25 cellular contexts compared by ENCODE assay signal in the genomic region with DNA sequence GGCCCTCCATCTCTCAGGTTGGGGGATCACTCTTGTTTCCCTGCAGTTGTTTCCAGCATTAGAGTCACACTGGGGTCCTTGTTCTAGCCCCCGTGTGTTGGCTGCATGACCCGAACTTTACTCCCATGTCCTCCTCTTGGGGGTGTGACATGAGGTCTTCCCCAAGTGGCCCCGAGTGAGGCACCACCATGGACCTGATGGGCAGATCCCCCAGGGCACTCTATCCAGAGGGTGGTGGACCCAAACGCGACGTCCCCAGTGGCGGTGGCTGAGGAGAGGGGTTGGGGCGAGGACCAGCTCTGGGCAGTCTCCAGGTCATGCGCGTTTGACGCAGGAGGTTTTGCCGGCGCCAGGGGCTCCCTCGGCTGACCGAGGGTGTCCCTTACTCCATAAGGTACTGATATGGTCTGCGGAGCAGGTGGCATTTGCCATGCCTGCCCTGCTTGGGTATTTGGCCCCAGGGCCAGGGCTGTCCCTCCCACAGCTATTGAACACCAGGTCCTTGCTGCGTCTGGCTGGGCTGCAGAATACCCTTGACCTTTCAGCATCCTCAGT.
"Had no signal": no experiment of that assay in that cellular context is flagged by ENCODE, and none has a peak within 500 bp of the region (broad histone marks: within the 10 kb centered on the region; RNA-seq: fewer than 3 reads in every experiment).

No MANE protein-coding gene starts in this region.

- ATAC-seq: activated CD4-positive, alpha-beta T cell treated with anti-CD3 and anti-CD28 coated beads for 36 hours; gastroesophageal sphincter; right cardiac atrium had no signal

- H3K9me3 Mint-ChIP-seq: activated B cell treated with CpG ODN at 0.5 μM for 24 hours; activated T-cell treated with anti-CD3 and anti-CD28 coated beads, Interleukin-2, amount 50 U/mL, for 24 hours; activated T-helper 2 cell treated with anti-CD3 and anti-CD28 coated beads, Interferon-gamma antibody, Interleukin-2, Interleukin-4, amounts not matched to agents 10 μg/mL and 5 μg/mL and 100 μg/mL, durations not matched to agents 14 hours and 24 hours and 36 hours; endodermal cell had no signal

- H3K27me3 Mint-ChIP-seq: activated B cell treated with CpG ODN at 0.5 μM for 24 hours; activated CD4-positive, alpha-beta T cell treated with anti-CD3 and anti-CD28 coated beads for 36 hours; activated naive CD8-positive, alpha-beta T cell treated with anti-CD3 and anti-CD28 coated beads, Interleukin-2, amount 10 ng/mL, durations not matched to agents 7 days and 5 days; activated T-cell treated with anti-CD3 and anti-CD28 coated beads, Interleukin-2, amount 50 U/mL, for 24 hours had no signal

- FAIRE-seq: bronchial epithelial cell had no signal

- H3K36me3 ChIP-seq: gastroesophageal sphincter, prostate gland, thoracic aorta, upper lobe of left lung had no signal

- H3K9me3 ChIP-seq: prostate gland, thoracic aorta, upper lobe of left lung had no signal

- H3K4me3 Mint-ChIP-seq: activated B cell treated with CpG ODN at 0.5 μM for 24 hours; activated CD4-positive, alpha-beta T cell treated with anti-CD3 and anti-CD28 coated beads for 36 hours; activated naive CD4-positive, alpha-beta T cell treated with anti-CD3 and anti-CD28 coated beads for 36 hours; activated naive CD8-positive, alpha-beta T cell treated with anti-CD3 and anti-CD28 coated beads, Interleukin-2, amount 10 ng/mL, durations not matched to agents 7 days and 5 days; activated T-cell treated with anti-CD3 and anti-CD28 coated beads, Interleukin-2, amount 50 U/mL, for 24 hours; endodermal cell; T-helper 1 cell treated with Interleukin-12 subunit alpha and Interleukin-12 subunit beta and Interleukin-4 antibody, amounts not matched to agents 30 μg/mL and 1 μg/mL, for 36 hours had no signal

- H3K27ac Mint-ChIP-seq: activated CD4-positive, alpha-beta T cell treated with anti-CD3 and anti-CD28 coated beads for 36 hours; activated naive CD4-positive, alpha-beta T cell treated with anti-CD3 and anti-CD28 coated beads for 36 hours; activated naive CD8-positive, alpha-beta T cell treated with anti-CD3 and anti-CD28 coated beads, Interleukin-2, amount 10 ng/mL, durations not matched to agents 7 days and 5 days; activated T-cell treated with anti-CD3 and anti-CD28 coated beads, Interleukin-2, amount 50 U/mL, for 24 hours; activated T-helper 2 cell treated with anti-CD3 and anti-CD28 coated beads, Interferon-gamma antibody, Interleukin-2, Interleukin-4, amounts not matched to agents 10 μg/mL and 5 μg/mL and 100 μg/mL, durations not matched to agents 14 hours and 24 hours and 36 hours; endodermal cell; T-helper 1 cell treated with Interleukin-12 subunit alpha and Interleukin-12 subunit beta and Interleukin-4 antibody, amounts not matched to agents 30 μg/mL and 1 μg/mL, for 36 hours had no signal

- H3K27ac ChIP-seq: epithelial cell of prostate, gastroesophageal sphincter, prostate gland, thoracic aorta, upper lobe of left lung had no signal

- H3K4me1 Mint-ChIP-seq: activated CD4-positive, alpha-beta T cell treated with anti-CD3 and anti-CD28 coated beads for 36 hours; activated naive CD8-positive, alpha-beta T cell treated with anti-CD3 and anti-CD28 coated beads, Interleukin-2, amount 10 ng/mL, durations not matched to agents 7 days and 5 days had no signal

- H3K4me3 ChIP-seq: gastroesophageal sphincter, prostate gland, smooth muscle cell, thoracic aorta, upper lobe of left lung had no signal

- H3K27me3 ChIP-seq: gastroesophageal sphincter, upper lobe of left lung had no signal

- H3K36me3 Mint-ChIP-seq: activated naive CD8-positive, alpha-beta T cell treated with anti-CD3 and anti-CD28 coated beads, Interleukin-2, amount 10 ng/mL, durations not matched to agents 7 days and 5 days had no signal

- DNase-seq: activated B cell treated with CpG ODN at 0.5 μM for 24 hours; activated CD4-positive, alpha-beta T cell treated with anti-CD3 and anti-CD28 coated beads for 36 hours; activated CD4-positive, alpha-beta T cell treated with anti-CD3 and anti-CD28 coated beads, Interleukin-2, amount 50 U/mL, for 4 hours; activated CD8-positive, alpha-beta memory T cell treated with anti-CD3 and anti-CD28 coated beads for 24 hours; activated CD8-positive, alpha-beta memory T cell treated with anti-CD3 and anti-CD28 coated beads, Interleukin-2, amount 50 U/mL, for 4 hours; activated naive CD4-positive, alpha-beta T cell treated with anti-CD3 and anti-CD28 coated beads for 36 hours; activated naive CD8-positive, alpha-beta T cell treated with anti-CD3 and anti-CD28 coated beads, Interleukin-2, amount 10 ng/mL, durations not matched to agents 7 days and 5 days; activated T-cell treated with anti-CD3 and anti-CD28 coated beads, Interleukin-2, amount 50 U/mL, for 24 hours; amniotic stem cell; cerebellar nuclear complex; cortex of kidney; endodermal cell; stimulated activated CD4-positive, alpha-beta T cell treated with anti-CD3 and anti-CD28 coated beads, Interleukin-2, amount 100 ng/mL, for 48 hours; stimulated activated CD8-positive, alpha-beta memory T cell treated with anti-CD3 and anti-CD28 coated beads, Interleukin-4, amount 100 ng/mL, for 48 hours; stimulated activated naive CD4-positive, alpha-beta T cell treated with Interleukin-2 at 50 U/mL for 16 hours had no signal
